In the genomic region with DNA sequence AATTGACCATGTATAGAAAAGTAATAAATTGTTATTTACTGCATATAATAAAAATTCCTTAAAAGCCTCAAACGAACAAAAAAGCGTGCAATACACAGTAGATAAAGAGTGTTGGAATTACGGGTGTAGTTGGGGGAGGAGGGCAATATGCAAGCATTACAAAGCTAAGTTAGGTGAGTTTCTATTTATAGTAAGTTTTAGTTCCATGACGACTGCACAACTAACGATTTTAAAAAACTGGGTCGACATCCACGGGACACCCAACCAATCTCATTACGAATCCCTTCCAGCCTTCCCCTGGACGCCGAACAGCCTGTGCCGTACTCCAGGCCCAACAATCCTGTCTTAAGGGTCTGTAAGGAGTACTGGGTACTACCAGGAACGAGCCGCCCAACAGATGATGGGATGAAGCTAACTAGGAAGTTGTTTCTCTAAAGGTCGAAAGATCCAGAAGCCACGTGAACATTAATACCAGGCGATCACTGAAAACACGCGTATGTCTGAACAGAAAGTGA, we compare ENCODE assay signal across 8 cellular contexts. TPM values are rescaled to one million over a fixed set of nuclear protein-coding genes. Genes with fewer than 3 reads are reported as not detected.
DNase-seq lines count a peak whose midpoint lies in the region; ATAC-seq and TF ChIP-seq lines count a peak whose summit lies in the region.

No MANE protein-coding gene starts in this region.

- H4K20me1 ChIP-seq in osteoblast (ENCODE audit: insufficient read depth, low read length): no peaks in the 10 kb centered on the region

- H2AFZ ChIP-seq in osteoblast (ENCODE audit: low read length): peak overlapping the region; percentile 99

- WGBS in thyroid gland, 2 donors: 5% methylated on average over 18 of the region's 18 CpGs

- no peaks in the 10 kb centered on the region for H3K27me3 ChIP-seq in Panc1 (ENCODE audit: control insufficient read depth, insufficient read depth, low read length)
- H3K27me3 ChIP-seq in osteoblast (ENCODE audit: insufficient read depth, low read length): no peaks in the 10 kb centered on the region
- H3K27me3 ChIP-seq in thyroid gland: no peaks in the 10 kb centered on the region

- no peak for TF ChIP-seq POLR2A in thyroid gland (IDR thresholded peaks at IDR 0.05)

- POLR2A ChIA-PET in Panc1 (lab: Charles Lee): no interaction called here

- no peak for TF ChIP-seq CTCF in AG09309 (IDR thresholded peaks at IDR 0.05; ENCODE audit: control insufficient read depth, insufficient read depth, low read depth, low read length, missing control alignments)
- no peak for TF ChIP-seq CTCF in Panc1 (IDR thresholded peaks at IDR 0.05)
- TF ChIP-seq CTCF in epithelial cell of esophagus (IDR thresholded peaks at IDR 0.05; ENCODE audit: insufficient read depth, low read depth, low read length, missing control alignments): no peak
- no peak for TF ChIP-seq CTCF in osteoblast (IDR thresholded peaks at IDR 0.05; ENCODE audit: extremely low read depth, low read depth, low read length)
- TF ChIP-seq CTCF in thyroid gland (IDR thresholded peaks at IDR 0.05): no peak

- no TSS peak for BruUV-seq in Panc1 (replicated peaks; lab: Mats Ljungman, UMichigan)

- in situ Hi-C loops in Panc1 (cut with HindIII; ENCODE audit: low pct_unique_long_range_greater_than_20kb, low sequenced_read_pairs): no loop called here

- H3K27ac ChIP-seq in Panc1 (ENCODE audit: low read length) (peak overlapping the region; percentile 90), osteoblast (ENCODE audit: low read depth, low read length) (peak overlapping the region; percentile 65), thyroid gland (no peak overlapping the region)

- CTCF ChIA-PET in Panc1 (lab: Charles Lee): no interaction called here

- H3K4me2 ChIP-seq in osteoblast (ENCODE audit: insufficient read depth, low read length): peak overlapping the region; percentile 99

- H3K9me3 ChIP-seq in Panc1 (ENCODE audit: control insufficient read depth, insufficient read depth, low read depth, low read length): no peaks in the 10 kb centered on the region
- no peaks in the 10 kb centered on the region for H3K9me3 ChIP-seq in osteoblast (ENCODE audit: low read depth, low read length)
- H3K9me3 ChIP-seq in thyroid gland: no peaks in the 10 kb centered on the region

- H3K36me3 ChIP-seq in Panc1 (ENCODE audit: control insufficient read depth, insufficient read depth, low read length) (peaks cover 5% of the 10 kb centered on the region), osteoblast (ENCODE audit: insufficient read depth, low read length) (no peaks in the 10 kb centered on the region), thyroid gland (no peaks in the 10 kb centered on the region)

- peak overlapping the region; percentile 60 for H3K4me3 ChIP-seq in AG09309 (ENCODE audit: control insufficient read depth, low read depth, low read length)
- H3K4me3 ChIP-seq in Panc1 (ENCODE audit: low read depth in 2 of 2, low read length in 2 of 2): peak overlapping the region; percentile 71 to 72
- peak overlapping the region; percentile 79 for H3K4me3 ChIP-seq in epithelial cell of esophagus (ENCODE audit: low read length)
- peak overlapping the region; percentile 97 for H3K4me3 ChIP-seq in osteoblast (ENCODE audit: insufficient read depth, low read length)
- H3K4me3 ChIP-seq in thyroid gland (replicated peaks in 1 of 3): peak overlapping the region in 1 of 3 donors; percentile 39

- H3K4me1 ChIP-seq in Panc1 (ENCODE audit: control insufficient read depth, insufficient read depth, low read length) (peaks cover 4% of the 10 kb centered on the region; the same call in 1 of the 2 replicates), osteoblast (ENCODE audit: insufficient read depth, low read length) (peaks cover 8% of the 10 kb centered on the region), thyroid gland (peaks cover 5 to 6% of the 10 kb centered on the region in 2 donors)

- ATAC-seq in GM18867 (IDR thresholded peaks at IDR 0.05; ENCODE audit: unreplicated experiment) (peak; percentile 5), Panc1 (peak; percentile 41)

- no peak for DNase-seq in AG09309 (ENCODE audit: low read depth)
- DNase-seq in Panc1 (ENCODE audit: low read depth, low spot score): no peak
- DNase-seq in epithelial cell of esophagus (ENCODE audit: low read depth): no peak
- DNase-seq in osteoblast (ENCODE audit: insufficient read length, low spot score, missing footprints): peak; percentile 36
- no peak for DNase-seq in thyroid gland
- DNase-seq in superior temporal gyrus (ENCODE audit: extremely low spot score): no peak
- DNase-seq in NCI-H1436 (lab: John Stamatoyannopoulos, UW): no peak

- intact Hi-C loops in Panc1 (cut with micrococcal nuclease; ENCODE audit: unreplicated experiment) (loop anchor here (5.0 to 10.0 kb wide), 6 partner anchors 202 to 820 kb away; partner anchors contain the start of gene GOLGB1), thyroid gland (cut with DNase I) (no loop called here)

- peaks cover 29% of the 10 kb centered on the region for H3K79me2 ChIP-seq in osteoblast (ENCODE audit: insufficient read depth, low read length)

RNA-seq across cellular contexts. Expression of gene POLQ, which starts 0.7 kb away (rescaled TPM):
- total RNA-seq in Panc1 (2021; ENCODE audit: unreplicated experiment) (11.9 TPM), osteoblast (1.4 and 1.5 TPM in 2 replicates), thyroid gland (under 1 TPM in 3 of 4 donors, not detected in 1; 0.10 to 0.40 (median 0.17) TPM)
- 3.2 TPM for polyA plus RNA-seq in Panc1 (2012; ENCODE audit: insufficient read length)

RNA-seq across cellular contexts. Expression of gene ARGFX, which starts 22.6 kb away (rescaled TPM):
- total RNA-seq in Panc1 (2021; ENCODE audit: unreplicated experiment) (not detected), osteoblast (not detected in 2 replicates), thyroid gland (not detected)
- not detected for polyA plus RNA-seq in Panc1 (2012; ENCODE audit: insufficient read length)

RNA-seq across cellular contexts. Expression of gene FBXO40, which starts 48.1 kb away (rescaled TPM):
- total RNA-seq in Panc1 (2021; ENCODE audit: unreplicated experiment) (not detected), osteoblast (not detected in 2 replicates), thyroid gland (not detected)
- polyA plus RNA-seq in Panc1 (2012; ENCODE audit: insufficient read length): not detected

Comparison
In these comparisons a context has a peak if more than half of its experiments do, and no peak if none do; other contexts are left out.
1. H3K27ac ChIP-seq: peak in Panc1 (single experiment) and osteoblast (single experiment); none in thyroid gland (0 of 3).